8 cellular contexts compared by ENCODE assay signal in the genomic region with DNA sequence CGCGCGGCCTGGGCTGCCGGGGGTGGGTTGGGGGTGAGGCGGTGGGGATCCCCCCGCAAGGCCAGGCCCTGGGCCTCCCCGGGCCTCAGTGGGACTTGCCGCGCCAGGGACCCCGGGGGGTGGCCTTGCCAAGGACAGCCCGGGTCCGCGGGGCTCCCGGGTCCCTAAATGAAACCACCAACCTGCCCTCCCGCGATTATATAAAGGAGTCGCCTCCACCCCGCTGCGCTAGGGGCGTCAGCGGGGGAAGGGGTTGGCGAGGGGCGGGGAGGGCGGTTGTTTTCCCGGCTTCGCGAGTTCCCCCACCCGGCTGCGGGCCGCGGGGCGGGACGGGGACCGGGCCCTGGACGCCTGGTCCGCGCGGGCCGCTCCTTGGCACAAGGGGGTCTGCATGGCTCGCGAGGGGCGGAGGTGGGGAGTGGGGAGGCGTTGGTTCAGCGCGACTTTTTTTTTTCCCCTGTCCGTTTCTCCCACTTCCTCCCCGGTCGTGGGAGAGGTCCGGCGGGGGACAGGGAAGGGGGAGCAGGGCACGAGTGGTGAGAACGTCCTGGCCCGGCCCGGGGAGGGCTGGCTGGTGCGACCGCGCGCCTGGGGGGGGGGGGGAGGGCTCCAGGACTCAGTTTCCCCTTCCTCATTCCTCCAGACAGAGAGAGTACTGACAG. TPM values are rescaled to one million over a fixed set of nuclear protein-coding genes. Genes with fewer than 3 reads are reported as not detected.
DNase-seq lines count a peak whose midpoint lies in the region; ATAC-seq, FAIRE-seq and TF ChIP-seq lines count a peak whose summit lies in the region.

No MANE protein-coding gene starts in this region.

- no peaks in the 10 kb centered on the region for H3K9me3 ChIP-seq in WERI-Rb-1 (ENCODE audit: severe bottlenecking)
- no peaks in the 10 kb centered on the region for H3K9me3 ChIP-seq in pancreas

- POLR2A ChIA-PET in activated CD4-positive, alpha-beta T cell treated with anti-CD3 and anti-CD28 coated beads, Interleukin-2, amount 10 ng/mL, durations not matched to agents 7 days and 5 days (lab: Charles Lee) = no interaction called here

- FAIRE-seq in pancreas (lab: Jason Lieb, UNC) = no peak

- intact Hi-C loops in pancreas (cut with DNase I) = no loop called here

- TF ChIP-seq CTCF in WERI-Rb-1 (IDR thresholded peaks at IDR 0.05; ENCODE audit: low read depth, low read length) (no peak), fibroblast of villous mesenchyme (IDR thresholded peaks at IDR 0.05; ENCODE audit: insufficient read depth, low read depth, low read length) (no peak), pancreas (IDR thresholded peaks at IDR 0.05) (no peak)

- H3K36me3 ChIP-seq in WERI-Rb-1 (peaks cover 17% of the 10 kb centered on the region), pancreas (no peaks in the 10 kb centered on the region)

- H3K36me3 Mint-ChIP-seq in activated CD4-positive, alpha-beta T cell treated with anti-CD3 and anti-CD28 coated beads, Interleukin-2, amount 10 ng/mL, durations not matched to agents 7 days and 5 days (ENCODE audit: low read depth) = peaks cover 4% of the 10 kb centered on the region

- ATAC-seq in pancreas (peak; percentile 0 to 2 (median 0)), GM21423 (IDR thresholded peaks at IDR 0.05; ENCODE audit: unreplicated experiment) (no peak), GM19328 (IDR thresholded peaks at IDR 0.05; ENCODE audit: unreplicated experiment) (no peak)

- CTCF ChIA-PET in activated CD4-positive, alpha-beta T cell treated with anti-CD3 and anti-CD28 coated beads, Interleukin-2, amount 10 ng/mL, durations not matched to agents 7 days and 5 days (lab: Charles Lee) = no interaction called here

- H3K27me3 Mint-ChIP-seq in activated CD4-positive, alpha-beta T cell treated with anti-CD3 and anti-CD28 coated beads, Interleukin-2, amount 10 ng/mL, durations not matched to agents 7 days and 5 days = no peaks in the 10 kb centered on the region

- peak overlapping the region; percentile 81 for H3K4me3 Mint-ChIP-seq in activated CD4-positive, alpha-beta T cell treated with anti-CD3 and anti-CD28 coated beads, Interleukin-2, amount 10 ng/mL, durations not matched to agents 7 days and 5 days

- peaks cover 9 to 19% (median 11%) of the 10 kb centered on the region in 3 donors for H3K4me1 ChIP-seq in pancreas

- H3K9me3 Mint-ChIP-seq in activated CD4-positive, alpha-beta T cell treated with anti-CD3 and anti-CD28 coated beads, Interleukin-2, amount 10 ng/mL, durations not matched to agents 7 days and 5 days = no peaks in the 10 kb centered on the region

- peaks cover 26% of the 10 kb centered on the region for H3K4me1 Mint-ChIP-seq in activated CD4-positive, alpha-beta T cell treated with anti-CD3 and anti-CD28 coated beads, Interleukin-2, amount 10 ng/mL, durations not matched to agents 7 days and 5 days

- H3K27ac Mint-ChIP-seq in activated CD4-positive, alpha-beta T cell treated with anti-CD3 and anti-CD28 coated beads, Interleukin-2, amount 10 ng/mL, durations not matched to agents 7 days and 5 days = peak overlapping the region; percentile 93

- 0 to 1% methylated on average over 36 to 53 of the region's 58 CpGs for WGBS in pancreas, 2 donors

- H3K27ac ChIP-seq in WERI-Rb-1 = peak overlapping the region; percentile 96
- peak overlapping the region; percentile 58 to 95 (median 86) for H3K27ac ChIP-seq in pancreas

- no peak for DNase-seq in activated CD4-positive, alpha-beta T cell treated with anti-CD3 and anti-CD28 coated beads, Interleukin-2, amount 10 ng/mL, durations not matched to agents 7 days and 5 days
- DNase-seq in activated CD4-positive, alpha-beta T cell treated with anti-CD3 and anti-CD28 coated beads for 4 hours = no peak
- peak; percentile 49 for DNase-seq in WERI-Rb-1
- no peak for DNase-seq in fibroblast of villous mesenchyme (ENCODE audit: low read depth)
- peak in 5 of 6 donors; percentile 35 to 86 (median 67) for DNase-seq in pancreas
- DNase-seq in NCI-H2107 treated with DMSO at 0.1 percent for 48 hours (lab: John Stamatoyannopoulos, UW; ENCODE audit: unreplicated experiment) = no peak

- H3K27me3 ChIP-seq in WERI-Rb-1 (ENCODE audit: insufficient read depth, low read depth, severe bottlenecking) (no peaks in the 10 kb centered on the region), pancreas (no peaks in the 10 kb centered on the region)

- H3K4me3 ChIP-seq in WERI-Rb-1 (ENCODE audit: low read depth, low read length) (peak overlapping the region; percentile 61), fibroblast of villous mesenchyme (ENCODE audit: low read depth, low read length) (peak overlapping the region; percentile 84), pancreas (peak overlapping the region; percentile 67 to 95 (median 80))

RNA-seq across cellular contexts. Expression of gene ZBTB7A, which starts 0.8 kb away (rescaled TPM):
- 10 to 100 TPM; 39.4 to 47.5 TPM for total RNA-seq in activated CD4-positive, alpha-beta T cell treated with anti-CD3 and anti-CD28 coated beads, Interleukin-2, amount 10 ng/mL, durations not matched to agents 7 days and 5 days
- 30.9 and 31.5 TPM in 2 replicates for total RNA-seq in fibroblast of villous mesenchyme
- total RNA-seq in pancreas = 10 to 100 TPM; 10.9 to 25.0 (median 15.6) TPM
- polyA plus RNA-seq in pancreas = 1 to 10 TPM; 6.1 to 9.3 TPM

RNA-seq across cellular contexts. Expression of gene MAP2K2, which starts 56.4 kb away (rescaled TPM):
- total RNA-seq in activated CD4-positive, alpha-beta T cell treated with anti-CD3 and anti-CD28 coated beads, Interleukin-2, amount 10 ng/mL, durations not matched to agents 7 days and 5 days = 100 to 1,000 TPM; 175 to 202 TPM
- total RNA-seq in fibroblast of villous mesenchyme = 137 and 180 TPM in 2 replicates
- 10 to 100 TPM; 52.4 to 78.1 (median 70.0) TPM for total RNA-seq in pancreas
- 100 to 1,000 TPM; 107 to 183 TPM for polyA plus RNA-seq in pancreas

RNA-seq across cellular contexts. Expression of gene PIAS4, which starts 60.0 kb away (rescaled TPM):
- 10 to 100 TPM; 33.3 to 40.4 TPM for total RNA-seq in activated CD4-positive, alpha-beta T cell treated with anti-CD3 and anti-CD28 coated beads, Interleukin-2, amount 10 ng/mL, durations not matched to agents 7 days and 5 days
- 17.3 and 26.7 TPM in 2 replicates for total RNA-seq in fibroblast of villous mesenchyme
- total RNA-seq in pancreas = 10 to 100 TPM; 13.4 to 25.3 (median 16.1) TPM
- polyA plus RNA-seq in pancreas = 10 to 100 TPM; 12.8 to 14.8 TPM

Comparison
In these comparisons a context has a peak if more than half of its experiments do, and no peak if none do; other contexts are left out.
1. DNase-seq: peak in WERI-Rb-1 (single experiment) and pancreas (5 of 6); none in activated CD4-positive, alpha-beta T cell treated with anti-CD3 and anti-CD28 coated beads, Interleukin-2, amount 10 ng/mL, durations not matched to agents 7 days and 5 days (single experiment), activated CD4-positive, alpha-beta T cell treated with anti-CD3 and anti-CD28 coated beads for 4 hours (0 of 2), fibroblast of villous mesenchyme (single experiment) and NCI-H2107 treated with DMSO at 0.1 percent for 48 hours (single experiment).
2. ATAC-seq: peak in pancreas (4 of 4); none in GM21423 (single experiment) and GM19328 (single experiment).
3. Peak in every context shown above with its lines, with median percentiles within 50 percentile points of each other: H3K4me3 ChIP-seq.